16 cellular contexts compared by ENCODE assay signal in the genomic region with DNA sequence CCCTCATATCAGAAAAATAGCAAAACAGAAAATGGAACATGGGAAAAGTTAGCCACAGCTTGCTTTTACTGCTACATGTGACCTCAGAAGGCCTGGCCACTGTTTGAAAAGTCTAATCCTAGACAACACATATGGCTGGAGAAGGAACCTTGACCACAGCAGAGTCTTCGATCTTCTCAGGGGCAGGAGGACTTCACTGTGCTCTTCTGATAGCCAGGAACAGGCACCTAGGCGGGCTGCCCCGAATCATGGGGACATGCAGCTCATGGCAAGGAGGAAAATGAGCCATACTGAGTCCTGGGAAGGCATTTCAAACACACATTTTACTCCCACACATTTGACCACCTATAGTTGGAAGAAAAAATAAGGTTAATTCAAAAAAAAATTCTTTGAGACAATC. TPM values are rescaled to one million over a fixed set of nuclear protein-coding genes. Genes with fewer than 3 reads are reported as not detected.
DNase-seq lines count a peak whose midpoint lies in the region; ATAC-seq and TF ChIP-seq lines count a peak whose summit lies in the region.
"Had no signal": no experiment of that assay in that cellular context is flagged by ENCODE, and none has a peak within 500 bp of the region (broad histone marks: within the 10 kb centered on the region; RNA-seq: fewer than 3 reads in every experiment).

No MANE protein-coding gene starts in this region.

- peaks cover 18% of the 10 kb centered on the region for H3K4me1 ChIP-seq in left ventricle myocardium inferior

- no peaks in the 10 kb centered on the region for H3K36me3 ChIP-seq in left ventricle myocardium inferior
- H3K36me3 ChIP-seq: BLaER1 treated with 17β-estradiol and CSF1 and Interleukin-3, amounts not matched to agents 10 nM and 100 nM; MG63 had no signal

- intact Hi-C loops in left ventricle myocardium inferior (cut with micrococcal nuclease) (no loop called here), cardiac septum (cut with DNase I) (no loop called here)

- peaks cover 19% of the 10 kb centered on the region for H3K27me3 ChIP-seq in left ventricle myocardium inferior (ENCODE audit: low read depth)
- H3K27me3 ChIP-seq: MG63 had no signal

- no peak for TF ChIP-seq CTCF in left ventricle myocardium inferior (IDR thresholded peaks at IDR 0.05; ENCODE audit: borderline replicate concordance)

- ATAC-seq in HG03439 (IDR thresholded peaks at IDR 0.05; ENCODE audit: unreplicated experiment) (no peak), GM18511 (IDR thresholded peaks at IDR 0.05; ENCODE audit: unreplicated experiment) (no peak)

- peak overlapping the region; percentile 56 for H3K27ac ChIP-seq in left ventricle myocardium inferior (replicated peaks)
- H3K27ac ChIP-seq: BLaER1 treated with 17β-estradiol and CSF1 and Interleukin-3, amounts not matched to agents 10 nM and 100 nM had no signal

- H3K9me3 ChIP-seq in left ventricle myocardium inferior (replicated peaks) = no peaks in the 10 kb centered on the region
- H3K9me3 ChIP-seq: BLaER1 treated with 17β-estradiol and CSF1 and Interleukin-3, amounts not matched to agents 10 nM and 100 nM; MG63 had no signal

- no peak overlapping the region for H3K4me3 ChIP-seq in left ventricle myocardium inferior
- H3K4me3 ChIP-seq: BLaER1 treated with 17β-estradiol and CSF1 and Interleukin-3, amounts not matched to agents 10 nM and 100 nM; MG63 had no signal

- DNase-seq in left ventricle myocardium inferior (no peak), cardiac septum (ENCODE audit: low spot score) (no peak), cerebellum (ENCODE audit: low spot score) (peak; percentile 24), islet precursor cell (peak; percentile 29), KG1 (lab: John Stamatoyannopoulos, UW) (no peak), globus pallidus (ENCODE audit: low spot score) (no peak)
- DNase-seq: Karpas-422, MG63, NCI-H1048, NCI-H1436, NCI-H1930, NCI-H345, NCI-H524 treated with DMSO at 0.1 percent for 48 hours had no signal

RNA-seq across cellular contexts. Expression of gene ADORA2B, which starts 31.1 kb away (rescaled TPM):
- 0.55 TPM for total RNA-seq in left ventricle myocardium inferior
- total RNA-seq in cardiac septum = 1.3 TPM
- 8.4 TPM for total RNA-seq in cerebellum

Comparison
In these comparisons a context has a peak if more than half of its experiments do, and no peak if none do; other contexts are left out.
1. DNase-seq: peak in cerebellum (single experiment) and islet precursor cell (single experiment); none in left ventricle myocardium inferior (single experiment), cardiac septum (single experiment), KG1 (single experiment) and globus pallidus (single experiment).